25 cellular contexts compared by ENCODE assay signal in the genomic region with DNA sequence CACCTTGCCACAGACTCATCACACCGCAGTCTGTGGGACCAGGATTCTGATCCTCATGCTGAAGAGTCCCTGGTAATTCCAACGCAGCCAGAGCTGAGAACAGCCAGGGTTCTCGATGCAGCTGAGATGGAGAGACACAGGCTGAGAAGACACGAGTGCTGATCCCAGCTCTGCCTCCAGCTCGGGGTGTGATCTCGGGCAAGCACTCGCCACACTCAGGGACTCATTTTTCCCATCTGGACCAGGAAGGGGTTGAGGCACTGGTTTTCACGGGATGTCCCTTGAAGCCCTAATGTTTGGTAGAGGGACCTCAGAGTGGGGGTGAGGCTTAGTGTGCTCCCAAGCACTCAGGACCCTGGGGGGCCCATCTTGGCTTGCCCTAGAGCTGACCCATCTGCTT.
DNase-seq lines count a peak whose midpoint lies in the region; ATAC-seq, FAIRE-seq and TF ChIP-seq lines count a peak whose summit lies in the region.
"Had no signal": no experiment of that assay in that cellular context is flagged by ENCODE, and none has a peak within 500 bp of the region (broad histone marks: within the 10 kb centered on the region; RNA-seq: fewer than 3 reads in every experiment).

No MANE protein-coding gene starts in this region.

- H3K4me1 Mint-ChIP-seq in HFFc6 (ENCODE audit: low read depth), result 0 out of 2 replicates have a peak, but pooled peaks cover 6% of the 10 kb centered on the region
- H3K4me1 Mint-ChIP-seq: CD14-positive monocyte; CD4-positive, alpha-beta memory T cell; CD4-positive, CD25-positive, alpha-beta regulatory T cell; CD8-positive, alpha-beta memory T cell had no signal

- H2BK20ac ChIP-seq in IMR-90 (ENCODE audit: low read depth, low read length), result no peak overlapping the region

- no peak overlapping the region; the same call in 1 of the 2 replicates for H4K5ac ChIP-seq in IMR-90 (ENCODE audit: low read depth, low read length)

- no peaks in the 10 kb centered on the region; the same call in none of the 2 replicates for H3K27me3 Mint-ChIP-seq in HFFc6 (ENCODE audit: insufficient read depth)
- H3K27me3 Mint-ChIP-seq: CD4-positive, alpha-beta memory T cell; CD4-positive, CD25-positive, alpha-beta regulatory T cell; CD8-positive, alpha-beta memory T cell had no signal

- H3K27ac Mint-ChIP-seq in HFFc6, result no peak overlapping the region
- H3K27ac Mint-ChIP-seq: CD4-positive, CD25-positive, alpha-beta regulatory T cell; CD8-positive, alpha-beta memory T cell had no signal

- no peak overlapping the region for H2AK9ac ChIP-seq in IMR-90 (replicated peaks; ENCODE audit: low read depth, low read length, poor library complexity)

- H3K4me1 ChIP-seq in HEK293 (ENCODE audit: control insufficient read depth, insufficient read depth, low read length) (no peaks in the 10 kb centered on the region), IMR-90 (ENCODE audit: control insufficient read depth, insufficient read depth, low read length) (peaks cover 16% of the 10 kb centered on the region), HepG2 (ENCODE audit: insufficient read depth, low read length) (peaks cover 20% of the 10 kb centered on the region), trophoblast cell (ENCODE audit: control insufficient read depth in 1 of 2, insufficient read depth in 2 of 2, low read length in 2 of 2) (no peaks in the 10 kb centered on the region)

- in situ Hi-C loops in IMR-90 (cut with MboI; ENCODE audit: low sequenced_read_pairs), result no loop called here
- in situ Hi-C loops in HepG2 (cut with HindIII; ENCODE audit: extremely low pct_ligation_motif_present, low pct_unique_long_range_greater_than_20kb), result no loop called here

- no peak for FAIRE-seq in HepG2 (lab: Jason Lieb, UNC)
- FAIRE-seq: A204.1, D721Med, G401.6, GM12891 had no signal

- no peak overlapping the region for H3K4me3 Mint-ChIP-seq in HFFc6
- H3K4me3 Mint-ChIP-seq: CD14-positive monocyte; CD4-positive, alpha-beta memory T cell; CD4-positive, CD25-positive, alpha-beta regulatory T cell; CD8-positive, alpha-beta memory T cell had no signal

- H4K8ac ChIP-seq in IMR-90 (ENCODE audit: low read depth in 2 of 2, low read length in 2 of 2) (no peak overlapping the region), trophoblast cell (ENCODE audit: low read depth, low read length) (no peak overlapping the region)

- H3K4me2 ChIP-seq in IMR-90 (ENCODE audit: low read depth, low read length) (no peak overlapping the region), HepG2 (ENCODE audit: low read depth, low read length) (no peak overlapping the region), trophoblast cell (ENCODE audit: low read length) (no peak overlapping the region)
- H3K4me2 ChIP-seq: BLaER1 had no signal

- H3K56ac ChIP-seq in IMR-90 (ENCODE audit: extremely low read depth, insufficient read depth, low read length), result no peak overlapping the region

- intact Hi-C loops in IMR-90 (cut with micrococcal nuclease) (no loop called here), HepG2 (cut with micrococcal nuclease; ENCODE audit: unreplicated experiment) (no loop called here)

- no peak overlapping the region for H3K18ac ChIP-seq in IMR-90 (ENCODE audit: low read depth, low read length)
- H3K18ac ChIP-seq in trophoblast cell (ENCODE audit: low read length), result no peak overlapping the region

- H3K9me1 ChIP-seq in IMR-90 (ENCODE audit: insufficient read depth, low read length), result peaks cover 8% of the 10 kb centered on the region; the same call in 1 of the 2 replicates

- 94% methylated on average over 6 of the region's 8 CpGs; no CpG with 5 or more reads in 1 of the 2 experiments for WGBS in IMR-90 (ENCODE audit: extremely low coverage in 2 of 2, insufficient read length in 1 of 2), 2 experiments
- 100% methylated on average over 1 of the region's 8 CpGs for WGBS in HepG2 (ENCODE audit: low lambda C conversion rate)
- no CpG with 5 or more reads among the region's 8 CpGs for WGBS in trophoblast cell (ENCODE audit: extremely low coverage, insufficient coverage, insufficient read length)

- no peak overlapping the region for H2BK15ac ChIP-seq in IMR-90 (ENCODE audit: low read depth, low read length)

- H4K20me1 ChIP-seq in IMR-90 (ENCODE audit: insufficient read depth, low read length), result no peaks in the 10 kb centered on the region
- H4K20me1 ChIP-seq in HepG2 (ENCODE audit: insufficient read depth, low read length), result no peaks in the 10 kb centered on the region
- H4K20me1 ChIP-seq: BLaER1 had no signal

- no peak overlapping the region for H4K12ac ChIP-seq in trophoblast cell (ENCODE audit: low read depth, low read length)

- BruUV-seq in IMR-90 (replicated peaks; lab: Mats Ljungman, UMichigan) (no TSS peak), HepG2 (replicated peaks; lab: Mats Ljungman, UMichigan) (no TSS peak)

- no peak for TF ChIP-seq RAD21 in IMR-90 (IDR thresholded peaks at IDR 0.05; ENCODE audit: low read length)
- no peak for TF ChIP-seq RAD21 in HepG2 (CRISPR knock-in tag; IDR thresholded peaks at IDR 0.05)

- H3K14ac ChIP-seq in IMR-90 (replicated peaks; ENCODE audit: low read depth, low read length), result no peak overlapping the region
- no peak overlapping the region for H3K14ac ChIP-seq in trophoblast cell (ENCODE audit: low read length)

- no peak overlapping the region; the same call in 1 of the 2 replicates for H4K91ac ChIP-seq in IMR-90 (ENCODE audit: insufficient read depth, low read depth, low read length)
- no peak overlapping the region for H4K91ac ChIP-seq in trophoblast cell (ENCODE audit: low read depth, low read length)

- H2BK5ac ChIP-seq in IMR-90 (ENCODE audit: low read depth, low read length, poor library complexity, severe bottlenecking) (no peak overlapping the region), trophoblast cell (ENCODE audit: low read depth, low read length, poor library complexity) (no peak overlapping the region)

- H3K27ac ChIP-seq in HEK293 (ENCODE audit: extremely low read depth, low read depth, low read length) (no peak overlapping the region), IMR-90 (ENCODE audit: insufficient read depth, low read length) (no peak overlapping the region), HepG2 (ENCODE audit: extremely low read length, insufficient read depth, low read length) (no peak overlapping the region), trophoblast cell (ENCODE audit: low read depth, low read length) (no peak overlapping the region)
- H3K27ac ChIP-seq: BLaER1 had no signal

- CTCF ChIA-PET in HEK293 (lab: Yijun Ruan, JAX), result no interaction called here
- CTCF ChIA-PET in IMR-90 (lab: Yijun Ruan, JAX), result no interaction called here
- CTCF ChIA-PET in HepG2 (lab: Yijun Ruan, JAX; ENCODE audit: low intra/inter-chr PET ratio, low total read pairs), result no interaction called here

- H2AK5ac ChIP-seq in IMR-90 (ENCODE audit: low read depth, low read length), result 0 out of 2 replicates have a peak overlapping the region, but pooled peaks have one; percentile 7
- no peak overlapping the region for H2AK5ac ChIP-seq in trophoblast cell (ENCODE audit: low read length)

- TF ChIP-seq CTCF in HEK293 (tag by site-specific recombination; IDR thresholded peaks at IDR 0.05) (no peak), IMR-90 (conservative IDR thresholded peaks at IDR 0.05; ENCODE audit: low read depth, low read length) (no peak), HepG2 (CRISPR knock-in tag; IDR thresholded peaks at IDR 0.05) (no peak), HFFc6 (IDR thresholded peaks at IDR 0.05) (no peak)

- POLR2A ChIA-PET in HEK293 (lab: Yijun Ruan, JAX) (no interaction called here), IMR-90 (lab: Charles Lee; ENCODE audit: unreplicated experiment) (no interaction called here), HepG2 (lab: Yijun Ruan, JAX) (no interaction called here)

- H3K79me1 ChIP-seq in IMR-90 (ENCODE audit: low read depth in 1 of 2, low read length in 2 of 2) (no peaks in the 10 kb centered on the region), trophoblast cell (ENCODE audit: low read length) (no peaks in the 10 kb centered on the region)

- H3K9ac ChIP-seq in IMR-90 (ENCODE audit: low read depth, low read length) (no peak overlapping the region), HepG2 (ENCODE audit: insufficient read depth, low read depth, low read length) (no peak overlapping the region), trophoblast cell (ENCODE audit: low read length) (no peak overlapping the region)
- H3K9ac ChIP-seq: BLaER1 had no signal

- peaks cover 6% of the 10 kb centered on the region for H3K36me3 Mint-ChIP-seq in HFFc6 (ENCODE audit: low read depth)

- TF ChIP-seq POLR2A in IMR-90 (IDR thresholded peaks at IDR 0.05; ENCODE audit: low read depth, low read length) (no peak), HepG2 (IDR thresholded peaks at IDR 0.05; ENCODE audit: insufficient read depth in 1 of 2, low read depth in 2 of 2, low read length in 2 of 2) (no peak)

- DNase-seq in IMR-90 (no peak), HepG2 (ENCODE audit: low spot score) (no peak), trophoblast cell (no peak), HFFc6 (no peak), NCI-H748 (lab: John Stamatoyannopoulos, UW; ENCODE audit: unreplicated experiment) (no peak)
- DNase-seq: 8988T; ACHN; BE2C; C1 segment of cervical spinal cord; Calu3; CD4-positive, alpha-beta memory T cell; CD4-positive, CD25-positive, alpha-beta regulatory T cell; CD8-positive, alpha-beta memory T cell; COR-L47; DMS79 treated with DMSO at 0.1 percent for 48 hours; GF-D8 had no signal

- H3K27me3 ChIP-seq in IMR-90 (ENCODE audit: control insufficient read depth, insufficient read depth, low read length), result no peaks in the 10 kb centered on the region
- H3K27me3 ChIP-seq in HepG2 (ENCODE audit: control insufficient read depth in 1 of 2, insufficient read depth in 2 of 2, low read length in 2 of 2), result no peaks in the 10 kb centered on the region
- no peaks in the 10 kb centered on the region for H3K27me3 ChIP-seq in trophoblast cell (ENCODE audit: insufficient read depth, low read length)
- H3K27me3 ChIP-seq: BE2C, BLaER1 had no signal

- no peak overlapping the region for H2AFZ ChIP-seq in IMR-90 (replicated peaks; ENCODE audit: low read length, poor library complexity)
- no peak overlapping the region for H2AFZ ChIP-seq in HepG2 (ENCODE audit: low read length)
- no peak overlapping the region for H2AFZ ChIP-seq in trophoblast cell (ENCODE audit: insufficient read depth, low read length, poor library complexity)

- H3K9me3 Mint-ChIP-seq in HFFc6, result no peaks in the 10 kb centered on the region; the same call in 1 of the 2 replicates

- no peak for ATAC-seq in IMR-90 (ENCODE audit: low read depth)
- ATAC-seq in HepG2, result no peak
- ATAC-seq in HG02870 (IDR thresholded peaks at IDR 0.05; ENCODE audit: unreplicated experiment), result no peak
- ATAC-seq in GM18870 (IDR thresholded peaks at IDR 0.05; ENCODE audit: unreplicated experiment), result no peak

- H3K4ac ChIP-seq in IMR-90 (ENCODE audit: low read depth, low read length) (0 out of 2 replicates have a peak overlapping the region, but pooled peaks have one; percentile 4), trophoblast cell (ENCODE audit: low read depth, low read length) (no peak overlapping the region)

- H3K23ac ChIP-seq in IMR-90 (ENCODE audit: low read depth, low read length) (no peak overlapping the region), trophoblast cell (ENCODE audit: low read length) (no peak overlapping the region)

- H3K9me3 ChIP-seq in HEK293 (ENCODE audit: control insufficient read depth, insufficient read depth, low read depth, low read length), result no peaks in the 10 kb centered on the region
- no peaks in the 10 kb centered on the region; the same call in 1 of the 2 replicates for H3K9me3 ChIP-seq in IMR-90 (ENCODE audit: control insufficient read depth, insufficient read depth, low read length)
- peaks cover 8% of the 10 kb centered on the region; the same call in 1 of the 2 replicates for H3K9me3 ChIP-seq in HepG2 (ENCODE audit: low read length)
- H3K9me3 ChIP-seq in trophoblast cell (ENCODE audit: insufficient read depth, low read depth, low read length), result peaks cover 5% of the 10 kb centered on the region
- H3K9me3 ChIP-seq: BE2C had no signal

- TF ChIP-seq EP300 in HepG2 (IDR thresholded peaks at IDR 0.05; ENCODE audit: low read depth in 2 of 2, low read length in 2 of 2) (no peak), HepG2 (CRISPR knock-in tag; IDR thresholded peaks at IDR 0.05; ENCODE audit: borderline replicate concordance) (no peak)

- H3K36me3 ChIP-seq in HEK293 (ENCODE audit: control insufficient read depth in 2 of 2, insufficient read depth in 1 of 2, low read length in 2 of 2) (no peaks in the 10 kb centered on the region), IMR-90 (ENCODE audit: control insufficient read depth, insufficient read depth, low read length) (no peaks in the 10 kb centered on the region), HepG2 (replicated peaks in 1 of 2; ENCODE audit: control insufficient read depth in 1 of 2, insufficient read depth in 2 of 2, low read length in 2 of 2) (no peaks in the 10 kb centered on the region), trophoblast cell (ENCODE audit: control insufficient read depth in 1 of 2, insufficient read depth in 2 of 2, low read length in 2 of 2) (peaks cover 0 to 2% of the 10 kb centered on the region in 2 experiments)
- H3K36me3 ChIP-seq: BE2C had no signal

- H2BK12ac ChIP-seq in trophoblast cell (ENCODE audit: low read length), result no peak overlapping the region

- dilution Hi-C loops in IMR-90 (cut with HindIII; ENCODE audit: low sequenced_read_pairs, unreplicated experiment), result no loop called here

- H2BK120ac ChIP-seq in IMR-90 (ENCODE audit: low read depth, low read length) (no peak overlapping the region; the same call in 1 of the 2 replicates), trophoblast cell (ENCODE audit: insufficient read depth, low read length, poor library complexity) (no peak overlapping the region)

- H3K4me3 ChIP-seq in HEK293 (ENCODE audit: low read depth, low read length), result no peak overlapping the region
- H3K4me3 ChIP-seq in IMR-90 (ENCODE audit: insufficient read depth, low read depth, low read length), result no peak overlapping the region
- no peak overlapping the region for H3K4me3 ChIP-seq in HepG2 (replicated peaks in 1 of 3; ENCODE audit: insufficient read depth in 1 of 3, low read depth in 2 of 3, low read length in 3 of 3)
- H3K4me3 ChIP-seq in trophoblast cell (ENCODE audit: low read depth, low read length), result peak overlapping the region; percentile 26
- H3K4me3 ChIP-seq: BLaER1 had no signal

- H3K79me2 ChIP-seq in HepG2 (ENCODE audit: insufficient read depth, low read length), result no peaks in the 10 kb centered on the region
- no peaks in the 10 kb centered on the region for H3K79me2 ChIP-seq in trophoblast cell (ENCODE audit: control insufficient read depth, insufficient read depth, low read length, poor library complexity)

Comparison
In these comparisons a context has a peak if more than half of its experiments do, and no peak if none do; other contexts are left out.
1. Of the 63 proteins assayed by ChIP-seq in both HepG2 and HEK293: peak only in HepG2: none; only in HEK293: SETDB1; in both: none; in neither: 62.